8 cellular contexts compared by ENCODE assay signal in genomic region chr1:89757532-89757931, GRCh38.
A peak's percentile ranks its signal among the peaks of the same experiment; 100 is the strongest.
DNase-seq lines count a peak whose midpoint lies in the region; ATAC-seq, FAIRE-seq and TF ChIP-seq lines count a peak whose summit lies in the region.

No MANE protein-coding gene starts in this region.

- H3K27me3 Mint-ChIP-seq in dendritic cell treated with granulocyte-macrophage colony-stimulating factor and Interleukin-4, amounts not matched to agents 40 ng/mL and 50 ng/mL, for 4 days, result no peaks in the 10 kb centered on the region

- no peak for FAIRE-seq in HTR-8/SVneo (lab: Jason Lieb, UNC)

- no peaks in the 10 kb centered on the region for H3K36me3 ChIP-seq in osteoblast (ENCODE audit: insufficient read depth, low read length)
- H3K36me3 ChIP-seq in HAP-1 (replicated peaks), result no peaks in the 10 kb centered on the region

- H3K4me3 Mint-ChIP-seq in dendritic cell treated with granulocyte-macrophage colony-stimulating factor and Interleukin-4, amounts not matched to agents 40 ng/mL and 50 ng/mL, for 4 days, result peak overlapping the region; percentile 59

- H3K27me3 ChIP-seq in osteoblast (ENCODE audit: insufficient read depth, low read length), result no peaks in the 10 kb centered on the region
- H3K27me3 ChIP-seq in HAP-1 (ENCODE audit: low read depth), result peaks cover 8% of the 10 kb centered on the region

- intact Hi-C loops in Right ventricle myocardium inferior (cut with DNase I), result loop anchor here (1.0 kb wide), 1 partner anchor 32 kb away; no protein-coding TSS in a partner anchor
- intact Hi-C loops in cardiac septum (cut with DNase I), result loop anchor here (2.0 kb wide), 1 partner anchor 33 kb away; no protein-coding TSS in a partner anchor
- intact Hi-C loops in dendritic cell treated with granulocyte-macrophage colony-stimulating factor and Interleukin-4, amounts not matched to agents 40 ng/mL and 50 ng/mL, for 4 days (cut with micrococcal nuclease), result no loop called here

- H3K4me1 Mint-ChIP-seq in dendritic cell treated with granulocyte-macrophage colony-stimulating factor and Interleukin-4, amounts not matched to agents 40 ng/mL and 50 ng/mL, for 4 days (ENCODE audit: low read depth), result peaks cover 89% of the 10 kb centered on the region

- no peaks in the 10 kb centered on the region for H4K20me1 ChIP-seq in osteoblast (ENCODE audit: insufficient read depth, low read length)

- H3K79me2 ChIP-seq in osteoblast (ENCODE audit: insufficient read depth, low read length), result no peaks in the 10 kb centered on the region

- H3K36me3 Mint-ChIP-seq in dendritic cell treated with granulocyte-macrophage colony-stimulating factor and Interleukin-4, amounts not matched to agents 40 ng/mL and 50 ng/mL, for 4 days (ENCODE audit: low read depth), result peaks cover 3% of the 10 kb centered on the region

- no peak for TF ChIP-seq CTCF in osteoblast (IDR thresholded peaks at IDR 0.05; ENCODE audit: extremely low read depth, low read depth, low read length)

- in situ Hi-C loops in HAP-1 (cut with MboI; ENCODE audit: low sequenced_read_pairs), result loop anchor here (10.0 kb wide), 1 partner anchor 273 kb away; no protein-coding TSS in a partner anchor

- peak; percentile 72 for ATAC-seq in Right ventricle myocardium inferior
- ATAC-seq in HG03045 (IDR thresholded peaks at IDR 0.05; ENCODE audit: unreplicated experiment), result no peak

- DNase-seq in Right ventricle myocardium inferior (ENCODE audit: missing footprints), result peak; percentile 84
- no peak for DNase-seq in cardiac septum (ENCODE audit: low spot score)
- peak; percentile 62 for DNase-seq in OCI-M1 (lab: John Stamatoyannopoulos, UW)
- no peak for DNase-seq in osteoblast (ENCODE audit: insufficient read length, low spot score, missing footprints)
- no peak for DNase-seq in HAP-1 (ENCODE audit: low spot score in 2 of 2)
- no peak for DNase-seq in HTR-8/SVneo (ENCODE audit: insufficient read length, low spot score)

- no peaks in the 10 kb centered on the region for H3K9me3 Mint-ChIP-seq in dendritic cell treated with granulocyte-macrophage colony-stimulating factor and Interleukin-4, amounts not matched to agents 40 ng/mL and 50 ng/mL, for 4 days

- no peak overlapping the region for H3K27ac ChIP-seq in osteoblast (ENCODE audit: low read depth, low read length)

- H3K4me3 ChIP-seq in osteoblast (ENCODE audit: insufficient read depth, low read length), result no peak overlapping the region
- H3K4me3 ChIP-seq in HAP-1, result no peak overlapping the region

- H3K9me3 ChIP-seq in osteoblast (ENCODE audit: low read depth, low read length) (no peaks in the 10 kb centered on the region), HAP-1 (no peaks in the 10 kb centered on the region)

- H2AFZ ChIP-seq in osteoblast (ENCODE audit: low read length), result peak overlapping the region; percentile 84

- peak overlapping the region; percentile 0 for H3K4me2 ChIP-seq in osteoblast (ENCODE audit: insufficient read depth, low read length)

- peak overlapping the region; percentile 97 for H3K27ac Mint-ChIP-seq in dendritic cell treated with granulocyte-macrophage colony-stimulating factor and Interleukin-4, amounts not matched to agents 40 ng/mL and 50 ng/mL, for 4 days

- H3K4me1 ChIP-seq in osteoblast (ENCODE audit: insufficient read depth, low read length) (peaks cover 5% of the 10 kb centered on the region), HAP-1 (no peaks in the 10 kb centered on the region)

Comparison
In these comparisons a context has a peak if more than half of its experiments do, and no peak if none do; other contexts are left out.
1. DNase-seq: peak in Right ventricle myocardium inferior (single experiment) and OCI-M1 (single experiment); none in cardiac septum (single experiment), osteoblast (single experiment), HAP-1 (0 of 2) and HTR-8/SVneo (single experiment).